In the genomic region with DNA sequence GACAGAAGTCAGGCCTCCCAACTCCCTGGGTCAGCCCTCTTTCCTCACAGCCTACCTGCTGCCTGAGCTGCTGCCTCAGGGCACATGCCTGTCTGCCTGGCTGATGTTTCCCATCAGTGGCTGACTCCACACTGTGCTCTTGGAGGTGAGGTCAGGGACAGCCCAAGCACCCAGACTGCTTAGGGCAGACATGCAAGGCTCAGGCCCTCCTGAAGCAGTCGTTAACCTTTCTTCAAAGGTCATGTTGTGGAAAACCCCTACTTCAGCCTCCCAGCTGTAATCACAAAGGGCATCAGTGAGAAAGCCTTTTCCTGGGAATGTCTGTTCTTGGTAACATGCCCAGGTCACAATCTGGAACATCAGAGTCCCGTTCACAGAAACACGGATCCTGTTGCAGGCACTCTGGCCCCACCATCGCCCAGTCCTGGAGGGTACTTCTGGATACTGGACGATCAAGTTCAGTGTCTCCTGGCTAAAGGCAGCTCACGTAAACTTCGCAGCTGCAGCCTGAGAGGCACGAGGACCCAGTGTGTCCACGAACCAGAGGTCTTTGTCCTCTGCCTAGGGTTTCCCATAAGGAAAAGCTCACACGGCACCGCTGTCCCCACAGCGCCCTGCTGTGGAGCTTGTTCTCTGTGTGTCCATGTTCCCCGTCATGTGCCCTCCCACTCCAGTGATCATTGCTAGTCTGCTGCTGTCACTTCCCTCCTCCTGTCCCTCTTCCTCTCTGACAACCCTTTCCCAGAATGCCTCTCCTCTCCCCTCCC, we compare ENCODE assay signal across 11 cellular contexts. TPM values are rescaled to one million over a fixed set of nuclear protein-coding genes. Genes with fewer than 3 reads are reported as not detected.
DNase-seq lines count a peak whose midpoint lies in the region; ATAC-seq and TF ChIP-seq lines count a peak whose summit lies in the region.
"Had no signal": no experiment of that assay in that cellular context is flagged by ENCODE, and none has a peak within 500 bp of the region (broad histone marks: within the 10 kb centered on the region; RNA-seq: fewer than 3 reads in every experiment).

No MANE protein-coding gene starts in this region.

- H3K27me3 ChIP-seq in Caco-2 (replicated peaks; ENCODE audit: control insufficient read depth, insufficient read depth, low read length) (no peaks in the 10 kb centered on the region; the same call in 1 of the 2 replicates), PC-3 (ENCODE audit: low read length) (no peaks in the 10 kb centered on the region), foreskin keratinocyte (no peaks in the 10 kb centered on the region), neuronal stem cell (ENCODE audit: control insufficient read depth in 3 of 3, insufficient read depth in 3 of 3, low read depth in 1 of 3, low read length in 3 of 3) (peaks cover 0 to 6% (median 0%) of the 10 kb centered on the region in 3 experiments)

- H3K36me3 Mint-ChIP-seq in Caco-2 (ENCODE audit: insufficient read depth, unreplicated experiment): no peaks in the 10 kb centered on the region
- H3K36me3 Mint-ChIP-seq in endothelial cell (ENCODE audit: low read depth, unreplicated experiment): no peaks in the 10 kb centered on the region
- H3K36me3 Mint-ChIP-seq: activated naive CD4-positive, alpha-beta T cell treated with anti-CD3 and anti-CD28 coated beads, Interleukin-2, amount 50 U/mL, for 24 hours had no signal

- no peaks in the 10 kb centered on the region for H3K9me2 ChIP-seq in PC-3 (replicated peaks; ENCODE audit: low read length)

- peak overlapping the region; percentile 30 for H2AK5ac ChIP-seq in neuronal stem cell (ENCODE audit: low read depth, low read length)

- H3F3A ChIP-seq in PC-3 (ENCODE audit: low read length, unreplicated experiment): no peaks in the 10 kb centered on the region

- no peak overlapping the region for H3K4ac ChIP-seq in neuronal stem cell (ENCODE audit: low read length)

- no peaks in the 10 kb centered on the region for H3K79me1 ChIP-seq in neuronal stem cell (ENCODE audit: low read depth, low read length)

- POLR2A ChIA-PET in Caco-2 (lab: Charles Lee): interaction anchor here (0.6 kb wide), 1 partner anchor 92 kb away, joined by 3 read pairs; no protein-coding TSS in a partner anchor
- POLR2A ChIA-PET in PC-3 (lab: Charles Lee; ENCODE audit: unreplicated experiment): no interaction called here

- peak overlapping the region; percentile 52 for H4K8ac ChIP-seq in neuronal stem cell (ENCODE audit: low read depth, low read length)

- peak overlapping the region; percentile 20 for H3K18ac ChIP-seq in neuronal stem cell (ENCODE audit: low read length)

- H3K4me1 Mint-ChIP-seq in Caco-2 (ENCODE audit: low read depth, unreplicated experiment) (peaks cover 12% of the 10 kb centered on the region), endothelial cell (ENCODE audit: unreplicated experiment) (no peaks in the 10 kb centered on the region)
- H3K4me1 Mint-ChIP-seq: activated naive CD4-positive, alpha-beta T cell treated with anti-CD3 and anti-CD28 coated beads, Interleukin-2, amount 50 U/mL, for 24 hours had no signal

- H3K9ac ChIP-seq in PC-3 (ENCODE audit: low read length) (no peak overlapping the region), neuronal stem cell (ENCODE audit: low read depth, low read length, poor library complexity) (no peak overlapping the region)

- no peak overlapping the region for H2BK120ac ChIP-seq in neuronal stem cell (ENCODE audit: low read depth, low read length)

- CTCF ChIA-PET in Caco-2 (lab: Charles Lee) (interaction anchor here (0.6 kb wide), 1 partner anchor 42 kb away, joined by 3 read pairs; no protein-coding TSS in a partner anchor), PC-3 (lab: Charles Lee) (no interaction called here)

- H4K20me1 ChIP-seq in PC-3 (ENCODE audit: low read length): no peaks in the 10 kb centered on the region

- H3K4me3 ChIP-seq in Caco-2 (ENCODE audit: low read depth, low read length): no peak overlapping the region
- no peak overlapping the region for H3K4me3 ChIP-seq in PC-3 (ENCODE audit: low read length)
- H3K4me3 ChIP-seq in neuronal stem cell (ENCODE audit: low read length in 2 of 2): no peak overlapping the region

- intact Hi-C loops in Caco-2 (cut with micrococcal nuclease; ENCODE audit: unreplicated experiment) (no loop called here), PC-3 (cut with micrococcal nuclease) (no loop called here)

- H3K4me2 ChIP-seq in PC-3 (ENCODE audit: low read length) (no peak overlapping the region), neuronal stem cell (ENCODE audit: insufficient read depth, low read length, poor library complexity, severe bottlenecking) (no peak overlapping the region)

- H2BK5ac ChIP-seq in neuronal stem cell (ENCODE audit: low read length): no peak overlapping the region

- no peak overlapping the region for H4K91ac ChIP-seq in neuronal stem cell (ENCODE audit: low read depth, low read length, poor library complexity)

- H2BK15ac ChIP-seq in neuronal stem cell (ENCODE audit: low read length): no peak overlapping the region

- no peaks in the 10 kb centered on the region for H3K79me2 ChIP-seq in PC-3 (ENCODE audit: low read length)

- no peak overlapping the region for H3K27ac ChIP-seq in PC-3 (ENCODE audit: low read length)
- no peak overlapping the region for H3K27ac ChIP-seq in foreskin keratinocyte
- H3K27ac ChIP-seq in neuronal stem cell (replicated peaks; ENCODE audit: low read length): no peak overlapping the region

- H3K9me3 Mint-ChIP-seq in Caco-2 (ENCODE audit: unreplicated experiment): no peaks in the 10 kb centered on the region
- no peaks in the 10 kb centered on the region for H3K9me3 Mint-ChIP-seq in endothelial cell (ENCODE audit: unreplicated experiment)
- H3K9me3 Mint-ChIP-seq: activated naive CD4-positive, alpha-beta T cell treated with anti-CD3 and anti-CD28 coated beads, Interleukin-2, amount 50 U/mL, for 24 hours had no signal

- H2AFZ ChIP-seq in PC-3 (ENCODE audit: low read length): no peak overlapping the region
- peak overlapping the region; percentile 51 for H2AFZ ChIP-seq in neuronal stem cell (ENCODE audit: low read length)

- H2BK12ac ChIP-seq in neuronal stem cell (ENCODE audit: low read length): no peak overlapping the region

- H3K14ac ChIP-seq in neuronal stem cell (ENCODE audit: low read length): no peak overlapping the region

- H3K9me3 ChIP-seq in Caco-2: no peaks in the 10 kb centered on the region
- H3K9me3 ChIP-seq in PC-3 (ENCODE audit: low read length): no peaks in the 10 kb centered on the region
- H3K9me3 ChIP-seq in neuronal stem cell (replicated peaks in 1 of 2; ENCODE audit: control insufficient read depth in 2 of 2, insufficient read depth in 1 of 2, low read depth in 1 of 2, low read length in 2 of 2): no peaks in the 10 kb centered on the region

- ATAC-seq in PC-3: peak; percentile 20; the same call in 1 of the 2 replicates
- peak; percentile 97 for ATAC-seq in foreskin keratinocyte

- peak overlapping the region; percentile 22 for H3K23ac ChIP-seq in neuronal stem cell (ENCODE audit: low read depth, low read length, poor library complexity)

- BruUV-seq in Caco-2 (replicated peaks; lab: Mats Ljungman, UMichigan) (no TSS peak), PC-3 (replicated peaks; lab: Mats Ljungman, UMichigan) (no TSS peak)

- H3K4me3 Mint-ChIP-seq in Caco-2 (ENCODE audit: unreplicated experiment): no peak overlapping the region
- H3K4me3 Mint-ChIP-seq in endothelial cell (ENCODE audit: unreplicated experiment): no peak overlapping the region
- H3K4me3 Mint-ChIP-seq: activated naive CD4-positive, alpha-beta T cell treated with anti-CD3 and anti-CD28 coated beads, Interleukin-2, amount 50 U/mL, for 24 hours had no signal

- H3K4me1 ChIP-seq in Caco-2: peaks cover 17% of the 10 kb centered on the region
- H3K4me1 ChIP-seq in PC-3 (ENCODE audit: insufficient read depth, low read length): peaks cover 6% of the 10 kb centered on the region; the same call in 1 of the 2 replicates
- no peaks in the 10 kb centered on the region for H3K4me1 ChIP-seq in foreskin keratinocyte
- H3K4me1 ChIP-seq in neuronal stem cell (ENCODE audit: control insufficient read depth in 2 of 2, insufficient read depth in 1 of 2, low read depth in 1 of 2, low read length in 2 of 2): peaks cover 5 to 7% of the 10 kb centered on the region in 2 donors

- DNase-seq in Caco-2 (peak; percentile 43 to 79), PC-3 (peak; percentile 44), foreskin keratinocyte (peak; percentile 57 to 87), neuronal stem cell (ENCODE audit: low spot score) (peak; percentile 11), COR-L47 (lab: John Stamatoyannopoulos, UW) (no peak), COLO829 (ENCODE audit: low spot score) (no peak), mucosa of gallbladder (ENCODE audit: low spot score) (no peak), endothelial cell (ENCODE audit: low spot score) (no peak)
- DNase-seq: Calu3; stimulated activated CD4-positive, alpha-beta T cell treated with anti-CD3 and anti-CD28 coated beads, Interleukin-4, amount 100 ng/mL, for 4 hours had no signal

- H3K36me3 ChIP-seq in Caco-2 (ENCODE audit: control insufficient read depth, insufficient read depth, low read length): no peaks in the 10 kb centered on the region
- H3K36me3 ChIP-seq in PC-3 (ENCODE audit: low read depth, low read length): no peaks in the 10 kb centered on the region
- no peaks in the 10 kb centered on the region for H3K36me3 ChIP-seq in neuronal stem cell (replicated peaks in 1 of 2; ENCODE audit: control insufficient read depth in 2 of 2, insufficient read depth in 2 of 2, low read length in 2 of 2)

- no peak overlapping the region for H3K27ac Mint-ChIP-seq in Caco-2 (ENCODE audit: unreplicated experiment)
- H3K27ac Mint-ChIP-seq in endothelial cell (ENCODE audit: unreplicated experiment): no peak overlapping the region
- H3K27ac Mint-ChIP-seq: activated naive CD4-positive, alpha-beta T cell treated with anti-CD3 and anti-CD28 coated beads, Interleukin-2, amount 50 U/mL, for 24 hours had no signal

- no CpG with 5 or more reads among the region's 13 CpGs for WGBS in neuronal stem cell (ENCODE audit: extremely low coverage in 2 of 2, insufficient read length in 2 of 2, insufficient replicate concordance in 1 of 2), 2 donors

- no peaks in the 10 kb centered on the region for H3K27me3 Mint-ChIP-seq in Caco-2 (ENCODE audit: insufficient read depth, unreplicated experiment)
- peaks cover 7% of the 10 kb centered on the region for H3K27me3 Mint-ChIP-seq in endothelial cell (ENCODE audit: unreplicated experiment)
- H3K27me3 Mint-ChIP-seq: activated naive CD4-positive, alpha-beta T cell treated with anti-CD3 and anti-CD28 coated beads, Interleukin-2, amount 50 U/mL, for 24 hours had no signal

- TF ChIP-seq CTCF in Caco-2 (IDR thresholded peaks at IDR 0.05; ENCODE audit: insufficient read depth in 1 of 2, low read depth in 1 of 2, low read length in 1 of 2, severe bottlenecking in 1 of 2, unreplicated experiment in 1 of 2) (peak in 1 of 2 experiments; percentile 17), PC-3 (conservative IDR thresholded peaks at IDR 0.05; ENCODE audit: low read depth, low read length) (no peak), foreskin keratinocyte (conservative IDR thresholded peaks at IDR 0.05) (no peak), endothelial cell (IDR thresholded peaks at IDR 0.05; ENCODE audit: unreplicated experiment) (no peak)

RNA-seq across cellular contexts. Expression of a gene that starts 54.9 kb away (rescaled TPM):
- 1.9 and 3.2 TPM in 2 replicates for total RNA-seq in Caco-2 (2022)
- total RNA-seq in PC-3 (2014; rRNA removed): not detected in 2 replicates
- total RNA-seq in foreskin keratinocyte: 0.07 and 0.24 TPM in 2 replicates
- 0.03 and 0.08 TPM in 2 replicates for polyA plus RNA-seq in foreskin keratinocyte
- 3.8 TPM for polyA plus RNA-seq in neuronal stem cell (2013, experiment 1 of 2)
- polyA plus RNA-seq in neuronal stem cell (2013, experiment 2 of 2): 3.8 TPM
- 12.7 TPM for total RNA-seq in mucosa of gallbladder
- 0.69 TPM for total RNA-seq in endothelial cell (ENCODE audit: unreplicated experiment)
- total RNA-seq: Calu3 had no signal

Comparison
In these comparisons a context has a peak if more than half of its experiments do, and no peak if none do; other contexts are left out.
1. DNase-seq: peak in Caco-2 (2 of 2), PC-3 (single experiment), foreskin keratinocyte (2 of 2) and neuronal stem cell (single experiment); none in COR-L47 (single experiment), COLO829 (single experiment), mucosa of gallbladder (single experiment) and endothelial cell (single experiment).